ENCODE assay signal across 8 cellular contexts in genomic region chr19:2976609-2977000, GRCh38. TPM values are rescaled to one million over a fixed set of nuclear protein-coding genes. Genes with fewer than 3 reads are reported as not detected.
A peak's percentile ranks its signal among the peaks of the same experiment; 100 is the strongest.
DNase-seq lines count a peak whose midpoint lies in the region; ATAC-seq lines count a peak whose summit lies in the region.

No MANE protein-coding gene starts in this region.

- H3K27ac ChIP-seq in right cardiac atrium (ENCODE audit: low read length) = peak overlapping the region; percentile 66

- peak overlapping the region; percentile 28 for H3K4me3 ChIP-seq in right cardiac atrium (ENCODE audit: low read length)

- H3K9me3 Mint-ChIP-seq in T-cell = no peaks in the 10 kb centered on the region
- H3K9me3 Mint-ChIP-seq in stimulated activated effector memory CD8-positive, alpha-beta T cell treated with anti-CD3 and anti-CD28 coated beads, Interleukin-12 subunit alpha, Interleukin-12 subunit beta, amount 100 ng/mL, for 72 hours = no peaks in the 10 kb centered on the region

- DNase-seq in NCI-H1417 (lab: John Stamatoyannopoulos, UW) (peak in 2 of 3 experiments; percentile 66 to 81), NCI-H1417 treated with DMSO at 0.1 percent for 48 hours (lab: John Stamatoyannopoulos, UW) (no peak), T-cell (no peak), right cardiac atrium (peak in 1 of 3 donors; percentile 62), T-helper 9 cell (no peak)
- DNase-seq in stimulated activated effector memory CD8-positive, alpha-beta T cell treated with anti-CD3 and anti-CD28 coated beads, Interleukin-12 subunit alpha, Interleukin-12 subunit beta, amount 100 ng/mL, for 72 hours (ENCODE audit: low spot score in 2 of 2) = no peak
- no peak for DNase-seq in stimulated activated CD8-positive, alpha-beta memory T cell treated with anti-CD3 and anti-CD28 coated beads, Interleukin-4, amount 100 ng/mL, for 48 hours

- peak overlapping the region; percentile 92 for H3K4me3 Mint-ChIP-seq in T-cell
- H3K4me3 Mint-ChIP-seq in stimulated activated effector memory CD8-positive, alpha-beta T cell treated with anti-CD3 and anti-CD28 coated beads, Interleukin-12 subunit alpha, Interleukin-12 subunit beta, amount 100 ng/mL, for 72 hours = peak overlapping the region; percentile 85

- H3K27me3 ChIP-seq in right cardiac atrium (ENCODE audit: control insufficient read depth, insufficient read depth) = no peaks in the 10 kb centered on the region

- H3K36me3 Mint-ChIP-seq in T-cell = no peaks in the 10 kb centered on the region
- no peaks in the 10 kb centered on the region for H3K36me3 Mint-ChIP-seq in stimulated activated effector memory CD8-positive, alpha-beta T cell treated with anti-CD3 and anti-CD28 coated beads, Interleukin-12 subunit alpha, Interleukin-12 subunit beta, amount 100 ng/mL, for 72 hours

- H3K4me1 Mint-ChIP-seq in T-cell = peaks cover 14 to 16% (median 15%) of the 10 kb centered on the region in 3 donors
- peaks cover 23% of the 10 kb centered on the region for H3K4me1 Mint-ChIP-seq in stimulated activated effector memory CD8-positive, alpha-beta T cell treated with anti-CD3 and anti-CD28 coated beads, Interleukin-12 subunit alpha, Interleukin-12 subunit beta, amount 100 ng/mL, for 72 hours

- intact Hi-C loops in right cardiac atrium (cut with DNase I) = loop anchor here in 1 of 4 donors (5.0 kb wide), 1 partner anchor 56 kb away; no protein-coding TSS in a partner anchor

- no peaks in the 10 kb centered on the region for H3K9me3 ChIP-seq in right cardiac atrium (ENCODE audit: control insufficient read depth, low read length)

- CTCF ChIA-PET in T-cell (lab: Charles Lee) = interaction anchor here in 1 of 2 donors (1.0 to 1.4 kb wide), 2 partner anchors 14 to 59 kb away, joined by 3 to 4 read pairs; no protein-coding TSS in a partner anchor

- H3K27ac Mint-ChIP-seq in T-cell = peak overlapping the region in 1 of 2 donors; percentile 85
- peak overlapping the region; percentile 81 for H3K27ac Mint-ChIP-seq in stimulated activated effector memory CD8-positive, alpha-beta T cell treated with anti-CD3 and anti-CD28 coated beads, Interleukin-12 subunit alpha, Interleukin-12 subunit beta, amount 100 ng/mL, for 72 hours

- POLR2A ChIA-PET in T-cell (lab: Charles Lee) = interaction anchor here in 1 of 2 donors (0.6 kb wide), 1 partner anchor 26 kb away, joined by 4 read pairs; no protein-coding TSS in a partner anchor

- peaks cover 5 to 11% of the 10 kb centered on the region in 2 donors for H3K27me3 Mint-ChIP-seq in T-cell

- no peak for ATAC-seq in T-cell (replicated peaks in 1 of 4)
- no peak for ATAC-seq in right cardiac atrium
- no peak for ATAC-seq in stimulated activated effector memory CD8-positive, alpha-beta T cell treated with anti-CD3 and anti-CD28 coated beads, Interleukin-12 subunit alpha, Interleukin-12 subunit beta, amount 100 ng/mL, for 72 hours
- no peak for ATAC-seq in HG03521 (IDR thresholded peaks at IDR 0.05; ENCODE audit: unreplicated experiment)

- WGBS in right cardiac atrium = 8% methylated on average over 15 of the region's 15 CpGs

- peaks cover 2% of the 10 kb centered on the region for H3K4me1 ChIP-seq in right cardiac atrium (ENCODE audit: control insufficient read depth, insufficient read depth, low read length)

RNA-seq across cellular contexts. Expression of gene TLE6, which starts 0.8 kb away (rescaled TPM):
- total RNA-seq in T-cell = under 1 TPM in 3 of 5 donors, not detected in 2; 0.36 to 0.61 (median 0.50) TPM
- total RNA-seq in right cardiac atrium = 1 to 10 TPM in 2 of 4 donors, under 1 TPM in 2; 0.28 to 2.2 (median 1.2) TPM
- 2.1 TPM for polyA plus RNA-seq in right cardiac atrium

RNA-seq across cellular contexts. Expression of gene ZNF77, which starts 31.8 kb away (rescaled TPM):
- total RNA-seq in T-cell (1 to 10 TPM; 4.1 to 6.5 (median 4.8) TPM), right cardiac atrium (1 to 10 TPM; 2.1 to 4.0 (median 2.9) TPM)
- 2.1 TPM for polyA plus RNA-seq in right cardiac atrium

RNA-seq across cellular contexts. Expression of gene TLE2, which starts 52.5 kb away (rescaled TPM):
- 10 to 100 TPM; 16.7 to 29.7 (median 21.5) TPM for total RNA-seq in T-cell
- total RNA-seq in right cardiac atrium = 100 to 1,000 TPM in 1 of 4 donors, 10 to 100 TPM in 3; 78.4 to 102 (median 88.1) TPM
- polyA plus RNA-seq in right cardiac atrium = 68.6 TPM

Comparison
In these comparisons a context has a peak if more than half of its experiments do, and no peak if none do; other contexts are left out.
1. DNase-seq: peak in NCI-H1417 (2 of 3); none in NCI-H1417 treated with DMSO at 0.1 percent for 48 hours (single experiment), T-cell (0 of 34), stimulated activated effector memory CD8-positive, alpha-beta T cell treated with anti-CD3 and anti-CD28 coated beads, Interleukin-12 subunit alpha, Interleukin-12 subunit beta, amount 100 ng/mL, for 72 hours (0 of 2), T-helper 9 cell (single experiment) and stimulated activated CD8-positive, alpha-beta memory T cell treated with anti-CD3 and anti-CD28 coated beads, Interleukin-4, amount 100 ng/mL, for 48 hours (single experiment).